9 cellular contexts compared by ENCODE assay signal in the genomic region with DNA sequence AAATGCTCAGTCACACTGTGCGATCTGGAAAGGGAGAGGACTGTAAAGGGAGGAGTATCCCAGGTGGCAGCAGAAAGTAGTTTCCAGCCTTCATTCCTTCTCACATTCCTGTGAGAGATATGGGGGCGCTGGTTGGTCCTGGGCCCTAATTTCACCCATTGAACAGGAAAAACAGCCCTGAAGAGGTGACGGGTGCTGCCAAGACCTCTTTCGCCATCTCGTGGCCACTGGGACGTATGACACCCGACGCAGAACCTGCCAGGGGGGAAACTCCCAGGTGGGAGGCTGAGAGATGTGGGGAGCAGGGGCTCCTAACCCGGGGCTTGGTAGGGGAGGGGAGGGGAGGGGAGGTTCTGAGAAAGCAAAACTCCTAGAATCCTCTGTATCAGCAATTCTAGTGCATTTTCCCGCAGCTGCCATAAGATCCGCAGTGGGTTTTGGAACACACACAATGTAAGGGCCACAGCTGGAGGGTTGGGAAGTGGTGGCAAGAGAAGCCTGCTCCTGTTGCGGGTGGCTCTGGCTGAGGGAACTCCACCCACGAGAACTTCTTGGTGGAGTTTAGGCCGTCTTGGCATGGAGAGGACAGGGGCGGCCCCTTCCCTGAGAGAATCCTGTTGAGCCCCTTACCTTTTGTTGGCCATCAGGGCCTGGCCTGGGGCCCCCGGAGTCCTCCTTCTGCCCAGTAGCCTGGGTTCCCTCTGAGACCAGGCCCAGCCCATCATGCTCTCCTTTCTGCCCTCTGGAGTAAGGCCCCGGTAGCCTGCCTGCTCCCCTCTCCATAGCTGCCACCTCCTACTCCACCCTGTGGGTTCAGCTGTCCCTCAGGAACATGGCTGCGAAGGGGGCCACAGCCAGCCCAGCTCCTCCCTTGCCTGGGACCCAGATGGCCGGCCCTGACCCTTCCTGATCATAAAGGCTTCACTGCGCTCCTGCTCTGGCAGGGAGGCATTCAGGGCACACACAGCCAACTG.
A peak's percentile ranks its signal among the peaks of the same experiment; 100 is the strongest.
DNase-seq lines count a peak whose midpoint lies in the region; ATAC-seq and TF ChIP-seq lines count a peak whose summit lies in the region.
"Had no signal": no experiment of that assay in that cellular context is flagged by ENCODE, and none has a peak within 500 bp of the region (broad histone marks: within the 10 kb centered on the region; RNA-seq: fewer than 3 reads in every experiment).

No MANE protein-coding gene starts in this region.

- intact Hi-C loops in Panc1 (cut with micrococcal nuclease; ENCODE audit: unreplicated experiment): loop anchor here (2.0 kb wide), 1 partner anchor 707 kb away; no protein-coding TSS in a partner anchor

- ATAC-seq in CD4-positive, CD25-positive, alpha-beta regulatory T cell (ENCODE audit: low read depth in 2 of 2): no peak
- ATAC-seq in GM18867 (IDR thresholded peaks at IDR 0.05; ENCODE audit: unreplicated experiment): peak; percentile 84
- ATAC-seq in HG03135 (IDR thresholded peaks at IDR 0.05; ENCODE audit: unreplicated experiment): peak; percentile 71
- ATAC-seq in Panc1: peak; percentile 86

- no peak overlapping the region for H3K27ac ChIP-seq in CD4-positive, CD25-positive, alpha-beta regulatory T cell (ENCODE audit: insufficient read depth, low read length, poor library complexity, severe bottlenecking)
- no peak overlapping the region for H3K27ac ChIP-seq in Panc1 (ENCODE audit: low read length)
- H3K27ac ChIP-seq: SJSA1 had no signal

- POLR2A ChIA-PET in Panc1 (lab: Charles Lee): no interaction called here

- H3K36me3 ChIP-seq in CD4-positive, CD25-positive, alpha-beta regulatory T cell (ENCODE audit: control insufficient read depth, insufficient read depth, low read length): no peaks in the 10 kb centered on the region
- no peaks in the 10 kb centered on the region for H3K36me3 ChIP-seq in Panc1 (ENCODE audit: control insufficient read depth, insufficient read depth, low read length)
- H3K36me3 ChIP-seq: SJSA1 had no signal

- H3K27me3 ChIP-seq in CD4-positive, CD25-positive, alpha-beta regulatory T cell (ENCODE audit: control insufficient read depth, insufficient read depth, low read length): no peaks in the 10 kb centered on the region
- no peaks in the 10 kb centered on the region for H3K27me3 ChIP-seq in Panc1 (ENCODE audit: control insufficient read depth, insufficient read depth, low read length)
- H3K27me3 ChIP-seq: SJSA1 had no signal

- TF ChIP-seq CTCF in Panc1 (IDR thresholded peaks at IDR 0.05): peak; percentile 93

- in situ Hi-C loops in Panc1 (cut with HindIII; ENCODE audit: low pct_unique_long_range_greater_than_20kb, low sequenced_read_pairs): no loop called here

- no peaks in the 10 kb centered on the region for H3K4me1 ChIP-seq in CD4-positive, CD25-positive, alpha-beta regulatory T cell (ENCODE audit: control insufficient read depth, insufficient read depth, low read length, poor library complexity, severe bottlenecking)
- no peaks in the 10 kb centered on the region for H3K4me1 ChIP-seq in Panc1 (ENCODE audit: control insufficient read depth, insufficient read depth, low read length)
- H3K4me1 ChIP-seq: SJSA1 had no signal

- no peaks in the 10 kb centered on the region for H3K4me1 Mint-ChIP-seq in CD4-positive, CD25-positive, alpha-beta regulatory T cell

- H3K27me3 Mint-ChIP-seq in CD4-positive, CD25-positive, alpha-beta regulatory T cell: no peaks in the 10 kb centered on the region

- H3K36me3 Mint-ChIP-seq in CD4-positive, CD25-positive, alpha-beta regulatory T cell: no peaks in the 10 kb centered on the region

- BruUV-seq in Panc1 (replicated peaks; lab: Mats Ljungman, UMichigan): no TSS peak

- CTCF ChIA-PET in Panc1 (lab: Charles Lee): no interaction called here

- DNase-seq in CD4-positive, CD25-positive, alpha-beta regulatory T cell: peak; percentile 2 to 42 (median 38)
- DNase-seq in Panc1 (ENCODE audit: low read depth, low spot score): peak; percentile 28
- peak; percentile 40 for DNase-seq in activated naive CD4-positive, alpha-beta T cell treated with anti-CD3 and anti-CD28 coated beads, Interleukin-2, amount 50 U/mL, for 16 hours
- DNase-seq in iPS-NIHi11 (ENCODE audit: low spot score): peak; percentile 72
- DNase-seq in stimulated activated CD4-positive, alpha-beta T cell treated with anti-CD3 and anti-CD28 coated beads, Interleukin-2, amount 100 ng/mL, for 24 hours: peak; percentile 39 to 42
- no peak for DNase-seq in NCI-H2029 treated with DMSO at 0.1 percent for 48 hours (lab: John Stamatoyannopoulos, UW)

- no peak overlapping the region for H3K27ac Mint-ChIP-seq in CD4-positive, CD25-positive, alpha-beta regulatory T cell

- H3K4me3 ChIP-seq in CD4-positive, CD25-positive, alpha-beta regulatory T cell (ENCODE audit: low read depth, low read length): no peak overlapping the region
- no peak overlapping the region for H3K4me3 ChIP-seq in Panc1 (ENCODE audit: low read depth in 2 of 2, low read length in 2 of 2)
- H3K4me3 ChIP-seq: SJSA1 had no signal

- no peaks in the 10 kb centered on the region for H3K9me3 ChIP-seq in CD4-positive, CD25-positive, alpha-beta regulatory T cell (ENCODE audit: control insufficient read depth in 2 of 2, low read length in 2 of 2)
- H3K9me3 ChIP-seq in Panc1 (ENCODE audit: control insufficient read depth, insufficient read depth, low read depth, low read length): no peaks in the 10 kb centered on the region
- H3K9me3 ChIP-seq: SJSA1 had no signal

- H3K4me3 Mint-ChIP-seq in CD4-positive, CD25-positive, alpha-beta regulatory T cell: no peak overlapping the region

- peaks cover 0 to 1% (median 0%) of the 10 kb centered on the region in 7 donors for H3K9me3 Mint-ChIP-seq in CD4-positive, CD25-positive, alpha-beta regulatory T cell

Comparison
In these comparisons a context has a peak if more than half of its experiments do, and no peak if none do; other contexts are left out.
1. ATAC-seq: peak in GM18867 (single experiment), HG03135 (single experiment) and Panc1 (single experiment); none in CD4-positive, CD25-positive, alpha-beta regulatory T cell (0 of 2).